Comparison of ENCODE assay signal across 1 cellular context in genomic region chr9:123556464-123557435, GRCh38.
TF ChIP-seq lines count a peak whose summit lies in the region.

No MANE protein-coding gene starts in this region.

TF ChIP-seq in K562, 482 proteins besides CTCF, POLR2A, EP300 and RAD21 (continued from another document and continues in another):
- TF ChIP-seq PBX2 (CRISPR knock-in tag; IDR thresholded peaks at IDR 0.05; ENCODE audit: low read depth) (no peak), PBX2 (tag; conservative IDR thresholded peaks at IDR 0.05; ENCODE audit: low read depth) (no peak), JUND (IDR thresholded peaks at IDR 0.05; ENCODE audit: borderline replicate concordance, low read depth, low read length) (peak; percentile 43; the same call in 1 of the 2 replicates), JUND (tag; IDR thresholded peaks at IDR 0.05; ENCODE audit: borderline replicate concordance, low read depth, low read length) (peak; percentile 27; the same call in 1 of the 3 replicates), ZNF3 (CRISPR knock-in tag; IDR thresholded peaks at IDR 0.05) (no peak), RCOR1 (IDR thresholded peaks at IDR 0.05; ENCODE audit: borderline replicate concordance in 1 of 2, low read depth in 2 of 2, low read length in 2 of 2) (peak in 1 of 2 experiments; percentile 83; a peak in 1 of 4 replicates), CUX1 (CRISPR knock-in tag; IDR thresholded peaks at IDR 0.05) (no peak), SLC30A9 (CRISPR knock-in tag; IDR thresholded peaks at IDR 0.05) (no peak), EHMT2 (IDR thresholded peaks at IDR 0.05) (no peak; the same call in 1 of the 2 replicates), GATAD2B (IDR thresholded peaks at IDR 0.05; ENCODE audit: borderline replicate concordance) (no peak), DMBX1 (CRISPR knock-in tag; IDR thresholded peaks at IDR 0.05; ENCODE audit: borderline replicate concordance) (peak; percentile 89; the same call in 1 of the 2 replicates), NR3C1 (CRISPR knock-in tag; IDR thresholded peaks at IDR 0.05) (no peak), ZKSCAN8 (CRISPR knock-in tag; IDR thresholded peaks at IDR 0.05) (peak; percentile 24; the same call in 1 of the 2 replicates), CBX2 (IDR thresholded peaks at IDR 0.05; ENCODE audit: insufficient read depth, low read length, poor library complexity, severe bottlenecking) (no peak), POLR3A (IDR thresholded peaks at IDR 0.05; ENCODE audit: borderline replicate concordance, extremely low read depth, insufficient read depth, insufficient read length) (no peak), C11orf30 (IDR thresholded peaks at IDR 0.05; ENCODE audit: low read depth) (no peak), PHB (CRISPR knock-in tag; IDR thresholded peaks at IDR 0.05) (no peak), EZH2 (IDR thresholded peaks at IDR 0.05; ENCODE audit: borderline replicate concordance, low read depth, low read length) (no peak), EP400 (IDR thresholded peaks at IDR 0.05) (peak; percentile 29; the same call in 1 of the 2 replicates), SETDB1 (IDR thresholded peaks at IDR 0.05; ENCODE audit: low read length) (no peak), ETV6 (IDR thresholded peaks at IDR 0.05; ENCODE audit: borderline replicate concordance in 1 of 2, low read depth in 2 of 2, low read length in 1 of 2) (peak in 1 of 2 experiments; percentile 35; a peak in 1 of 4 replicates), ETV6 (CRISPR knock-in tag; IDR thresholded peaks at IDR 0.05; ENCODE audit: borderline replicate concordance) (no peak), HCFC1 (IDR thresholded peaks at IDR 0.05; ENCODE audit: low read depth, low read length) (no peak), RB1 (IDR thresholded peaks at IDR 0.05; ENCODE audit: low read depth) (no peak), ZNF511 (CRISPR knock-in tag; IDR thresholded peaks at IDR 0.05) (no peak), FOSL1 (tag; conservative IDR thresholded peaks at IDR 0.05) (0 out of 2 replicates have a peak, but pooled peaks have one; percentile 20), TARDBP (IDR thresholded peaks at IDR 0.05) (no peak), STAT5A (IDR thresholded peaks at IDR 0.05; ENCODE audit: borderline replicate concordance, low read length) (no peak), CTBP1 (IDR thresholded peaks at IDR 0.05; ENCODE audit: borderline replicate concordance) (peak; percentile 68; the same call in 1 of the 2 replicates), MLLT1 (IDR thresholded peaks at IDR 0.05) (no peak), NR1H2 (CRISPR knock-in tag; IDR thresholded peaks at IDR 0.05) (no peak), ZNF592 (IDR thresholded peaks at IDR 0.05) (peak; percentile 70; the same call in 1 of the 2 replicates), YBX1 (IDR thresholded peaks at IDR 0.05) (no peak), ZNF740 (CRISPR knock-in tag; IDR thresholded peaks at IDR 0.05) (no peak), ZNF740 (tag; IDR thresholded peaks at IDR 0.05) (no peak), KLF1 (tag; IDR thresholded peaks at IDR 0.05) (no peak), TCF15 (CRISPR knock-in tag; IDR thresholded peaks at IDR 0.05) (no peak), CBFB (CRISPR knock-in tag; IDR thresholded peaks at IDR 0.05) (no peak), SPI1 (IDR thresholded peaks at IDR 0.05; ENCODE audit: borderline replicate concordance, low read depth, low read length) (peak; percentile 42; the same call in 1 of the 2 replicates), NBN (IDR thresholded peaks at IDR 0.05; ENCODE audit: low read depth) (no peak), ILF3 (IDR thresholded peaks at IDR 0.05; ENCODE audit: borderline replicate concordance) (no peak), KLF10 (CRISPR knock-in tag; IDR thresholded peaks at IDR 0.05) (no peak), NR2C2 (CRISPR knock-in tag; IDR thresholded peaks at IDR 0.05) (no peak), NR2C2 (tag; IDR thresholded peaks at IDR 0.05) (peak; percentile 59), PCBP2 (IDR thresholded peaks at IDR 0.05; ENCODE audit: low read depth, low read length, poor library complexity, severe bottlenecking) (no peak), THRAP3 (IDR thresholded peaks at IDR 0.05; ENCODE audit: borderline replicate concordance) (no peak), ARID1B (IDR thresholded peaks at IDR 0.05) (peak; percentile 70), UBTF (IDR thresholded peaks at IDR 0.05; ENCODE audit: borderline replicate concordance in 1 of 2, low read depth in 2 of 2, low read length in 2 of 2) (no peak), SNIP1 (IDR thresholded peaks at IDR 0.05; ENCODE audit: low read depth) (no peak), TCF7L2 (IDR thresholded peaks at IDR 0.05; ENCODE audit: low read depth, low read length) (no peak)
